1 cellular context compared by ENCODE assay signal in the genomic region with DNA sequence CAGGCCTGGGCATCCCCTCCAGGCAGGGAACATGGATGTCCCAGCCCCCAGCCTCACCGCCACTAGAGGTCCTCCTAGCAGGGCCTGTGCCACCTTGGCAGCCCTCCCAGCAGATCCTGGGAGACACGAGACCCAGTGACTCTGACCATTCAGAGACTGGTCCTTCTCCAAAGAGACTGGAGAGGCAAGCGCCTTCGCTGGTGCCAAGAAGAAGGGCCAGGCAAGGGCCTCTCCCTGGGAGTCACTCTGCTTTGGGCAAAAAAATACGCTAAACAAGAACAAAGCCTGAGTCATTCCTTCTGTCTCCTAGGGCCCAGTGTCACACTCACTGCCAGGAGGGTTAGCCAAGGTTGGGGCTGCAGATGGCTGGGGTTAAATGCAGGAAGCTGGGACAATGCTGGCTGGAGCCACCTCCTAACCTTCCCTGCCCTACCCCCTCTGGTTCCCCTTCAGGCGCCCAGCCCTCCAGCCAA.
TF ChIP-seq lines count a peak whose summit lies in the region.

No MANE protein-coding gene starts in this region.

TF ChIP-seq in Ishikawa, 13 proteins besides CTCF, POLR2A, EP300 and RAD21 (continued from another document):
- TF ChIP-seq, protein P1, sequence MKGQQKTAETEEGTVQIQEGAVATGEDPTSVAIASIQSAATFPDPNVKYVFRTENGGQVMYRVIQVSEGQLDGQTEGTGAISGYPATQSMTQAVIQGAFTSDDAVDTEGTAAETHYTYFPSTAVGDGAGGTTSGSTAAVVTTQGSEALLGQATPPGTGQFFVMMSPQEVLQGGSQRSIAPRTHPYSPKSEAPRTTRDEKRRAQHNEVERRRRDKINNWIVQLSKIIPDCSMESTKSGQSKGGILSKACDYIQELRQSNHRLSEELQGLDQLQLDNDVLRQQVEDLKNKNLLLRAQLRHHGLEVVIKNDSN (IDR thresholded peaks at IDR 0.05): no peak
- TF ChIP-seq, protein P2, sequence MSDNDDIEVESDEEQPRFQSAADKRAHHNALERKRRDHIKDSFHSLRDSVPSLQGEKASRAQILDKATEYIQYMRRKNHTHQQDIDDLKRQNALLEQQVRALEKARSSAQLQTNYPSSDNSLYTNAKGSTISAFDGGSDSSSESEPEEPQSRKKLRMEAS (IDR thresholded peaks at IDR 0.05): no peak
- TF ChIP-seq TEAD4 (IDR thresholded peaks at IDR 0.05) (no peak), ZBTB7A (IDR thresholded peaks at IDR 0.05; ENCODE audit: low read depth) (no peak)
TF ChIP-seq in Ishikawa: peak in this region for 0.
